ENCODE assay signal across 8 cellular contexts in genomic region chr12:1592444-1593231, GRCh38. TPM values are rescaled to one million over a fixed set of nuclear protein-coding genes. Genes with fewer than 3 reads are reported as not detected.
DNase-seq lines count a peak whose midpoint lies in the region; ATAC-seq and TF ChIP-seq lines count a peak whose summit lies in the region.

No MANE protein-coding gene starts in this region.

- H3K4me3 ChIP-seq in gastrocnemius medialis, result peak overlapping the region; percentile 78 to 86 (median 84)

- H3K36me3 ChIP-seq in gastrocnemius medialis, result no peaks in the 10 kb centered on the region

- in situ Hi-C loops in gastrocnemius medialis (cut with MboI; ENCODE audit: low sequenced_read_pairs in 4 of 4), result loop anchor here (25.0 kb wide), 3 partner anchors 305 to 1030 kb away; partner anchors contain the start of gene ERC1 (in 2 of the 4)

- peaks cover 38 to 50% of the 10 kb centered on the region in 2 donors for H3K4me1 ChIP-seq in gastrocnemius medialis

- ATAC-seq in gastrocnemius medialis (no peak), GM19467 (IDR thresholded peaks at IDR 0.05; ENCODE audit: unreplicated experiment) (no peak), GM18511 (IDR thresholded peaks at IDR 0.05; ENCODE audit: unreplicated experiment) (no peak)

- TF ChIP-seq POLR2A in gastrocnemius medialis (IDR thresholded peaks at IDR 0.05), result no peak

- TF ChIP-seq CTCF in gastrocnemius medialis (IDR thresholded peaks at IDR 0.05 in 4 of 5, conservative IDR thresholded peaks at IDR 0.05 in 1 of 5), result no peak

- H3K27ac ChIP-seq in gastrocnemius medialis, result peak overlapping the region; percentile 11 to 92 (median 56)

- intact Hi-C loops in gastrocnemius medialis (cut with DNase I; ENCODE audit: low total_unique reads), result no loop called here

- DNase-seq in D341Med (ENCODE audit: low spot score) (peak; percentile 36), HK-2 (ENCODE audit: unreplicated experiment) (peak; percentile 57), SW480 (ENCODE audit: low spot score) (peak; percentile 74), amniotic epithelial cell (ENCODE audit: low read depth) (peak; percentile 62), hypothalamus (lab: John Stamatoyannopoulos, UW) (peak in 26 of 51 donors; percentile 22 to 66 (median 42)), gastrocnemius medialis (no peak)

- no peaks in the 10 kb centered on the region for H3K27me3 ChIP-seq in gastrocnemius medialis

- no peaks in the 10 kb centered on the region for H3K9me3 ChIP-seq in gastrocnemius medialis

RNA-seq across cellular contexts. Expression of gene FBXL14, which starts 1.7 kb away (rescaled TPM):
- 10 to 100 TPM in 1 of 4 donors, 1 to 10 TPM in 3; 5.8 to 11.5 (median 7.4) TPM for total RNA-seq in gastrocnemius medialis

RNA-seq across cellular contexts. Expression of gene WNT5B, which starts 36.4 kb away (rescaled TPM):
- total RNA-seq in gastrocnemius medialis, result 1 to 10 TPM in 2 of 4 donors, under 1 TPM in 2; 0.17 to 2.5 (median 0.88) TPM

Comparison
In these comparisons a context has a peak if more than half of its experiments do, and no peak if none do; other contexts are left out.
1. DNase-seq: peak in D341Med (single experiment), HK-2 (single experiment), SW480 (single experiment), amniotic epithelial cell (single experiment) and hypothalamus (26 of 51); none in gastrocnemius medialis (0 of 2).